ENCODE assay signal across 1 cellular context in the genomic region with DNA sequence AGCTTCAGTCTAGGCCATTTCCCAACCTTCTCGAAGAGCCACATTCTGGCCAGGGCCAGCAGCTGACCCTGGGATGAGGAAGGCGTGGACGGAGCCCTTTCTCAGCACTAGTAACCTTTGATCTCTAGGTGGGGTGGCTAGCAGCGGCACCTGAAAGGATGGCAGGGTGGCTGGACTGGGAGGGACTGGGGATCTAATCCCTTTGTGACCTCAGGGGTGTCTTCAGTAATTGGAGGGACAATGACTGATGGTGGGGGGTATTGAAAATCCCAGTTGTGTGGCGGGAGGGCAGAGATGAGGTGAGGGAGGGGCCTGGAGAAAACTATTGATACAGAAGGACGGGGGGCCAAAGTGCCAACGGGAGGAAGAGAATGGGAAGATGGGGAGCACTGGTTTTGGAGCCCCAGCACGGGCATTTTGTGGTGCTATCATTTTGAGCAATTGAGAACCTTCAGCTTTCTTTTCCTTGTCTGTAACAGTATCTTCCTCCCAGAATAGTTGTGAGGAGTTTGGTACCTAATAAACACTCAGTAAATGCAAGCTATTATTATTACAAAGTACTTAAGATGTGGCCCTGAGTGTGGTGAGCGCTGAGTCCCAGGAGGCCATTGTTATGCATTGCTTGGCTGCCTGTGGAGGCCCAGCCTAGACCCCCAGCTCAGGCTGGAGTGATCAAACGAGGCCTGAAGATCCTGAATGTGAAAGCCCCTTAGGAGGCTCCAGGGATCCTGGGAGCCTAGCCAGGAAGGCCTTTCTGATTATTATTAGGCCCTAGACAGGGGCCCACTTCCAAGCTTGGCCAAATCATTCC.
TF ChIP-seq lines count a peak whose summit lies in the region.

No MANE protein-coding gene starts in this region.

TF ChIP-seq in HepG2, 621 proteins besides CTCF, POLR2A, EP300 and RAD21 (continued from another document and continues in another):
- TF ChIP-seq E2F2 (CRISPR knock-in tag; IDR thresholded peaks at IDR 0.05; ENCODE audit: borderline replicate concordance) (no peak), ZKSCAN1 (IDR thresholded peaks at IDR 0.05; ENCODE audit: low read length) (no peak), HNF4G (IDR thresholded peaks at IDR 0.05; ENCODE audit: borderline replicate concordance, low read depth, low read length) (peak; percentile 63), HNF4G (CRISPR knock-in tag; IDR thresholded peaks at IDR 0.05; ENCODE audit: borderline replicate concordance, low read depth) (no peak), ZNF264 (CRISPR knock-in tag; IDR thresholded peaks at IDR 0.05) (no peak), ZNF850 (CRISPR knock-in tag; conservative IDR thresholded peaks at IDR 0.05) (no peak), YY1 (IDR thresholded peaks at IDR 0.05; ENCODE audit: insufficient read depth, insufficient replicate concordance, low read depth, low read length) (no peak), ZEB1 (IDR thresholded peaks at IDR 0.05; ENCODE audit: insufficient replicate concordance, low read depth) (no peak), ZNF136 (CRISPR knock-in tag; IDR thresholded peaks at IDR 0.05; ENCODE audit: low read depth) (no peak), PAX8 (CRISPR knock-in tag; IDR thresholded peaks at IDR 0.05; ENCODE audit: borderline replicate concordance) (no peak), ZNF841 (CRISPR knock-in tag; IDR thresholded peaks at IDR 0.05; ENCODE audit: borderline replicate concordance) (no peak), ZNF101 (CRISPR knock-in tag; IDR thresholded peaks at IDR 0.05; ENCODE audit: borderline replicate concordance, low read depth) (no peak), SNAPC4 (CRISPR knock-in tag; IDR thresholded peaks at IDR 0.05) (no peak), ZNF768 (CRISPR knock-in tag; IDR thresholded peaks at IDR 0.05) (no peak), TCF7L2 (IDR thresholded peaks at IDR 0.05; ENCODE audit: low read depth, low read length) (no peak), ZNF891 (CRISPR knock-in tag; IDR thresholded peaks at IDR 0.05) (no peak), ZBTB39 (CRISPR knock-in tag; IDR thresholded peaks at IDR 0.05) (no peak), ZNF577 (CRISPR knock-in tag; IDR thresholded peaks at IDR 0.05; ENCODE audit: borderline replicate concordance, low read depth) (no peak), SNAPC2 (CRISPR knock-in tag; IDR thresholded peaks at IDR 0.05) (no peak), ZNF326 (CRISPR knock-in tag; IDR thresholded peaks at IDR 0.05; ENCODE audit: borderline replicate concordance) (no peak), ZNF180 (CRISPR knock-in tag; IDR thresholded peaks at IDR 0.05; ENCODE audit: borderline replicate concordance, low read depth) (no peak), PRMT3 (CRISPR knock-in tag; IDR thresholded peaks at IDR 0.05; ENCODE audit: borderline replicate concordance, low read depth) (no peak), POLR2G (IDR thresholded peaks at IDR 0.05; ENCODE audit: low read depth, low read length) (no peak), PRDM4 (CRISPR knock-in tag; IDR thresholded peaks at IDR 0.05; ENCODE audit: borderline replicate concordance) (no peak), ZNF792 (CRISPR knock-in tag; IDR thresholded peaks at IDR 0.05) (no peak), ZFX (CRISPR knock-in tag; IDR thresholded peaks at IDR 0.05; ENCODE audit: low read depth) (peak; percentile 14; the same call in 1 of the 2 replicates), ZNF446 (CRISPR knock-in tag; IDR thresholded peaks at IDR 0.05) (no peak), HDAC6 (IDR thresholded peaks at IDR 0.05; ENCODE audit: low read depth, low read length) (no peak), MYC (CRISPR knock-in tag; IDR thresholded peaks at IDR 0.05; ENCODE audit: borderline replicate concordance) (peak; percentile 25; the same call in 1 of the 2 replicates), ZNF746 (CRISPR knock-in tag; IDR thresholded peaks at IDR 0.05) (no peak)
- TF ChIP-seq, protein P1, sequence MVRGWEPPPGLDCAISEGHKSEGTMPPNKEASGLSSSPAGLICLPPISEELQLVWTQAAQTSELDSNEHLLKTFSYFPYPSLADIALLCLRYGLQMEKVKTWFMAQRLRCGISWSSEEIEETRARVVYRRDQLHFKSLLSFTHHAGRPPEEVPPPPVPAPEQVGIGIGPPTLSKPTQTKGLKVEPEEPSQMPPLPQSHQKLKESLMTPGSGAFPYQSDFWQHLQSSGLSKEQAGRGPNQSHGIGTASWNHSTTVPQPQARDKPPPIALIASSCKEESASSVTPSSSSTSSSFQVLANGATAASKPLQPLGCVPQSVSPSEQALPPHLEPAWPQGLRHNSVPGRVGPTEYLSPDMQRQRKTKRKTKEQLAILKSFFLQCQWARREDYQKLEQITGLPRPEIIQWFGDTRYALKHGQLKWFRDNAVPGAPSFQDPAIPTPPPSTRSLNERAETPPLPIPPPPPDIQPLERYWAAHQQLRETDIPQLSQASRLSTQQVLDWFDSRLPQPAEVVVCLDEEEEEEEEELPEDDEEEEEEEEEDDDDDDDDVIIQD (CRISPR knock-in tag; IDR thresholded peaks at IDR 0.05; ENCODE audit: low read depth), result no peak
- TF ChIP-seq, protein P2, sequence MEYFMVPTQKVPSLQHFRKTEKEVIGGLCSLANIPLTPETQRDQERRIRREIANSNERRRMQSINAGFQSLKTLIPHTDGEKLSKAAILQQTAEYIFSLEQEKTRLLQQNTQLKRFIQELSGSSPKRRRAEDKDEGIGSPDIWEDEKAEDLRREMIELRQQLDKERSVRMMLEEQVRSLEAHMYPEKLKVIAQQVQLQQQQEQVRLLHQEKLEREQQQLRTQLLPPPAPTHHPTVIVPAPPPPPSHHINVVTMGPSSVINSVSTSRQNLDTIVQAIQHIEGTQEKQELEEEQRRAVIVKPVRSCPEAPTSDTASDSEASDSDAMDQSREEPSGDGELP (IDR thresholded peaks at IDR 0.05; ENCODE audit: borderline replicate concordance, low read depth), result peak; percentile 75; the same call in 1 of the 2 replicates
- TF ChIP-seq, protein P3, sequence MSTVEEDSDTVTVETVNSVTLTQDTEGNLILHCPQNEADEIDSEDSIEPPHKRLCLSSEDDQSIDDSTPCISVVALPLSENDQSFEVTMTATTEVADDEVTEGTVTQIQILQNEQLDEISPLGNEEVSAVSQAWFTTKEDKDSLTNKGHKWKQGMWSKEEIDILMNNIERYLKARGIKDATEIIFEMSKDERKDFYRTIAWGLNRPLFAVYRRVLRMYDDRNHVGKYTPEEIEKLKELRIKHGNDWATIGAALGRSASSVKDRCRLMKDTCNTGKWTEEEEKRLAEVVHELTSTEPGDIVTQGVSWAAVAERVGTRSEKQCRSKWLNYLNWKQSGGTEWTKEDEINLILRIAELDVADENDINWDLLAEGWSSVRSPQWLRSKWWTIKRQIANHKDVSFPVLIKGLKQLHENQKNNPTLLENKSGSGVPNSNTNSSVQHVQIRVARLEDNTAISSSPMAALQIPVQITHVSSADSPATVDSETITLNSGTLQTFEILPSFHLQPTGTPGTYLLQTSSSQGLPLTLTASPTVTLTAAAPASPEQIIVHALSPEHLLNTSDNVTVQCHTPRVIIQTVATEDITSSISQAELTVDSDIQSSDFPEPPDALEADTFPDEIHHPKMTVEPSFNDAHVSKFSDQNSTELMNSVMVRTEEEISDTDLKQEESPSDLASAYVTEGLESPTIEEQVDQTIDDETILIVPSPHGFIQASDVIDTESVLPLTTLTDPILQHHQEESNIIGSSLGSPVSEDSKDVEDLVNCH (CRISPR knock-in tag; IDR thresholded peaks at IDR 0.05), result no peak
- TF ChIP-seq, protein P4, sequence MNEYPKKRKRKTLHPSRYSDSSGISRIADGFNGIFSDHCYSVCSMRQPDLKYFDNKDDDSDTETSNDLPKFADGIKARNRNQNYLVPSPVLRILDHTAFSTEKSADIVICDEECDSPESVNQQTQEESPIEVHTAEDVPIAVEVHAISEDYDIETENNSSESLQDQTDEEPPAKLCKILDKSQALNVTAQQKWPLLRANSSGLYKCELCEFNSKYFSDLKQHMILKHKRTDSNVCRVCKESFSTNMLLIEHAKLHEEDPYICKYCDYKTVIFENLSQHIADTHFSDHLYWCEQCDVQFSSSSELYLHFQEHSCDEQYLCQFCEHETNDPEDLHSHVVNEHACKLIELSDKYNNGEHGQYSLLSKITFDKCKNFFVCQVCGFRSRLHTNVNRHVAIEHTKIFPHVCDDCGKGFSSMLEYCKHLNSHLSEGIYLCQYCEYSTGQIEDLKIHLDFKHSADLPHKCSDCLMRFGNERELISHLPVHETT (CRISPR knock-in tag; conservative IDR thresholded peaks at IDR 0.05), result no peak
- TF ChIP-seq, protein P5, sequence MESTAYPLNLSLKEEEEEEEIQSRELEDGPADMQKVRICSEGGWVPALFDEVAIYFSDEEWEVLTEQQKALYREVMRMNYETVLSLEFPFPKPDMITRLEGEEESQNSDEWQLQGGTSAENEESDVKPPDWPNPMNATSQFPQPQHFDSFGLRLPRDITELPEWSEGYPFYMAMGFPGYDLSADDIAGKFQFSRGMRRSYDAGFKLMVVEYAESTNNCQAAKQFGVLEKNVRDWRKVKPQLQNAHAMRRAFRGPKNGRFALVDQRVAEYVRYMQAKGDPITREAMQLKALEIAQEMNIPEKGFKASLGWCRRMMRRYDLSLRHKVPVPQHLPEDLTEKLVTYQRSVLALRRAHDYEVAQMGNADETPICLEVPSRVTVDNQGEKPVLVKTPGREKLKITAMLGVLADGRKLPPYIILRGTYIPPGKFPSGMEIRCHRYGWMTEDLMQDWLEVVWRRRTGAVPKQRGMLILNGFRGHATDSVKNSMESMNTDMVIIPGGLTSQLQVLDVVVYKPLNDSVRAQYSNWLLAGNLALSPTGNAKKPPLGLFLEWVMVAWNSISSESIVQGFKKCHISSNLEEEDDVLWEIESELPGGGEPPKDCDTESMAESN (CRISPR knock-in tag; conservative IDR thresholded peaks at IDR 0.05), result no peak
